ENCODE assay signal across 8 cellular contexts in the genomic region with DNA sequence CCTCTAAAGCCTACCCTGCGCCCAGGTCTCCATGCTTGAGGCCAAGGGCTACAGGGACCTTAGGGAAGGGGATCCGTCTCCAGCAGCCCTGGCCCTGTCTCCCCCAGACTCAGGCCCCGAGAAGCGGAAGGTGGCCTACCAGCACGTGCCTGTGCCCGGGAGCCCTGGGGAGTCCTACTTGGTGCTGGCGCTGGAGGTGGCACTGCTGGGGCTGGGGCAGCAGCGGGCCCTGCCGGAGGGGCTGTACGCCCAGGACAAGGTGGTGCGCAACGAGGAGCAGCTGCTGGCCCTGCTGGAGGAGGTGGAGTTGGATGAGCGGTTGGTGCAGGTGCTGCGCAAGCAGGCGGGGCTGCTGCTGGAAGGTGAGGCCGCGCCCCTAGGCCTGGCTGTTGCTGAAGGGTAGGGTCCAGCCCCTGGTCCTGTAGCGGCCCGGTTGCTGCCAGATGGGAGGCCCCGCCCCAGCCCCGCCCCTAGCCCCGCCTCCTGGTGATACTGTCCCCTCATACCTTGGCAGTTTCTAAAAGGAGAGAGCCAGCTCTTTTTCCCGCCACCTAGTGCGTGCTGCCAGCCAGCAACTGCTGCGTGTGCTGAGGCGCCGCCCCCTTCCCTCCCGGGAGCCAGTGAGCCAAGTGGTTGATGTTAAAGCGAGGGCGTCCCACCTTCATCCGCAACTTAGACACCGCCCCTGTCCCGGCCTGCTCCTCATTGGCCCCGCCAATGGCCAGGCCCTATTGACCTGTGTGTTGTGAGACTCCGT. TPM values are rescaled to one million over a fixed set of nuclear protein-coding genes. Genes with fewer than 3 reads are reported as not detected.
A peak's percentile ranks its signal among the peaks of the same experiment; 100 is the strongest.
DNase-seq lines count a peak whose midpoint lies in the region; ATAC-seq, FAIRE-seq and TF ChIP-seq lines count a peak whose summit lies in the region.

No MANE protein-coding gene starts in this region.

- H4K8ac ChIP-seq in H1 (ENCODE audit: extremely low read depth, insufficient read depth, low read length) (peak overlapping the region; percentile 91; the same call in 1 of the 2 replicates), neuronal stem cell (ENCODE audit: low read depth, low read length) (no peak overlapping the region)

- no peak overlapping the region for H3K4me3 Mint-ChIP-seq in osteocyte (ENCODE audit: unreplicated experiment)

- TF ChIP-seq POLR2A in H1 (IDR thresholded peaks at IDR 0.05; ENCODE audit: control extremely low read depth in 1 of 2, low read depth in 2 of 2, low read length in 2 of 2) = peak; percentile 69 to 75

- H2AK5ac ChIP-seq in H1 (ENCODE audit: low read depth, low read length) = 0 out of 2 replicates have a peak overlapping the region, but pooled peaks have one; percentile 39
- peak overlapping the region; percentile 7 for H2AK5ac ChIP-seq in neuronal stem cell (ENCODE audit: low read depth, low read length)

- intact Hi-C loops in sciatic nerve (cut with DNase I) = no loop called here

- no peak overlapping the region for H3K27ac Mint-ChIP-seq in osteocyte (ENCODE audit: unreplicated experiment)

- H3K9me3 ChIP-seq in H1 (ENCODE audit: insufficient read depth in 2 of 2, low read depth in 1 of 2, low read length in 1 of 2) (no peaks in the 10 kb centered on the region), neuronal stem cell (replicated peaks in 1 of 2; ENCODE audit: control insufficient read depth in 2 of 2, insufficient read depth in 1 of 2, low read depth in 1 of 2, low read length in 2 of 2) (no peaks in the 10 kb centered on the region)

- no peaks in the 10 kb centered on the region for H3K27me3 Mint-ChIP-seq in osteocyte (ENCODE audit: unreplicated experiment)

- WGBS in H1 (ENCODE audit: extremely low coverage in 1 of 2, insufficient coverage in 1 of 2, insufficient read length in 1 of 2, insufficient replicate concordance in 2 of 2, low coverage in 1 of 2, low lambda C conversion rate in 2 of 2, missing lambda C conversion rate in 1 of 2), 2 experiments = 3% methylated on average over 30 of the region's 35 CpGs; no CpG with 5 or more reads in 1 of the 2 experiments
- WGBS in neuronal stem cell (ENCODE audit: extremely low coverage in 2 of 2, insufficient read length in 2 of 2, insufficient replicate concordance in 1 of 2), 2 donors = no CpG with 5 or more reads among the region's 35 CpGs

- no peak overlapping the region for H2BK120ac ChIP-seq in H1 (replicated peaks; ENCODE audit: low read depth, low read length)
- no peak overlapping the region for H2BK120ac ChIP-seq in neuronal stem cell (ENCODE audit: low read depth, low read length)

- H3K56ac ChIP-seq in H1 (replicated peaks; ENCODE audit: insufficient read length, low read depth, low read length) = peak overlapping the region; percentile 84

- peak; percentile 80 for FAIRE-seq in H1 (lab: Jason Lieb, UNC)

- H3K27ac ChIP-seq in H1 (ENCODE audit: low read depth, low read length) = peak overlapping the region; percentile 93
- peak overlapping the region; percentile 64 for H3K27ac ChIP-seq in neuronal stem cell (replicated peaks; ENCODE audit: low read length)

- H3K79me2 ChIP-seq in H1 (ENCODE audit: control insufficient read depth in 1 of 2, insufficient read depth in 2 of 2, low read length in 2 of 2) = no peaks in the 10 kb centered on the region

- peaks cover 3% of the 10 kb centered on the region for H3K4me1 Mint-ChIP-seq in osteocyte (ENCODE audit: unreplicated experiment)

- peaks cover 0 to 2% of the 10 kb centered on the region in 2 experiments for H4K20me1 ChIP-seq in H1 (replicated peaks in 1 of 2; ENCODE audit: control insufficient read depth in 1 of 2, insufficient read depth in 2 of 2, low read length in 2 of 2)

- H3K18ac ChIP-seq in H1 (ENCODE audit: extremely low read depth, low read length) (peak overlapping the region; percentile 52), neuronal stem cell (ENCODE audit: low read length) (peak overlapping the region; percentile 95)

- H3K4ac ChIP-seq in H1 (replicated peaks; ENCODE audit: insufficient read length, low read depth, low read length) (peak overlapping the region; percentile 60), neuronal stem cell (ENCODE audit: low read length) (no peak overlapping the region)

- H4K5ac ChIP-seq in H1 (ENCODE audit: insufficient read length, low read depth, low read length) = peak overlapping the region; percentile 89

- H3K36me3 Mint-ChIP-seq in osteocyte (ENCODE audit: unreplicated experiment) = peaks cover 18% of the 10 kb centered on the region

- peak overlapping the region; percentile 88 for H4K91ac ChIP-seq in H1 (replicated peaks; ENCODE audit: insufficient read length, low read length)
- H4K91ac ChIP-seq in neuronal stem cell (ENCODE audit: low read depth, low read length, poor library complexity) = no peak overlapping the region

- H3K14ac ChIP-seq in H1 (ENCODE audit: insufficient read length) (no peak overlapping the region), neuronal stem cell (ENCODE audit: low read length) (no peak overlapping the region)

- H2BK5ac ChIP-seq in H1 (ENCODE audit: low read depth, low read length) (peak overlapping the region; percentile 52), neuronal stem cell (ENCODE audit: low read length) (no peak overlapping the region)

- H2BK20ac ChIP-seq in H1 (ENCODE audit: low read length) = no peak overlapping the region

- H3K27me3 ChIP-seq in H1 (replicated peaks in 1 of 4; ENCODE audit: control insufficient read depth in 3 of 4, extremely low read depth in 1 of 4, insufficient read depth in 3 of 4, low read length in 3 of 4) (no peaks in the 10 kb centered on the region), neuronal stem cell (ENCODE audit: control insufficient read depth in 3 of 3, insufficient read depth in 3 of 3, low read depth in 1 of 3, low read length in 3 of 3) (no peaks in the 10 kb centered on the region)

- ATAC-seq in GM19043 (IDR thresholded peaks at IDR 0.05; ENCODE audit: low read depth, unreplicated experiment) (peak; percentile 48), sciatic nerve (no peak)

- H2AFZ ChIP-seq in H1 (ENCODE audit: low read length) = peak overlapping the region; percentile 38; the same call in 1 of the 2 replicates
- H2AFZ ChIP-seq in neuronal stem cell (ENCODE audit: low read length) = no peak overlapping the region

- peak; percentile 82 for DNase-seq in NCI-H2227 (lab: John Stamatoyannopoulos, UW; ENCODE audit: unreplicated experiment)
- peak; percentile 93 to 98 for DNase-seq in H1 (ENCODE audit: low read depth in 1 of 2, low spot score in 2 of 2)
- DNase-seq in neuronal stem cell (ENCODE audit: low spot score) = no peak
- DNase-seq in osteocyte (ENCODE audit: extremely low spot score, unreplicated experiment) = no peak
- no peak for DNase-seq in HuH-7.5 (ENCODE audit: low spot score)
- DNase-seq in sciatic nerve (ENCODE audit: low spot score) = no peak
- no peak for DNase-seq in NCI-H524 treated with DMSO at 0.1 percent for 48 hours (lab: John Stamatoyannopoulos, UW)

- H3K4me2 ChIP-seq in H1 (ENCODE audit: insufficient read depth in 1 of 2, low read depth in 2 of 2, low read length in 2 of 2) = peak overlapping the region; percentile 70 to 100
- peak overlapping the region; percentile 71 for H3K4me2 ChIP-seq in neuronal stem cell (ENCODE audit: insufficient read depth, low read length, poor library complexity, severe bottlenecking)

- H3K36me3 ChIP-seq in H1 (ENCODE audit: control insufficient read depth in 2 of 4, insufficient read depth in 4 of 4, low read length in 3 of 4) (peaks cover 4 to 34% (median 13%) of the 10 kb centered on the region in 4 experiments), neuronal stem cell (replicated peaks in 1 of 2; ENCODE audit: control insufficient read depth in 2 of 2, insufficient read depth in 2 of 2, low read length in 2 of 2) (peaks cover 16 to 80% of the 10 kb centered on the region in 2 donors)

- H3K4me1 ChIP-seq in H1 (replicated peaks in 1 of 4; ENCODE audit: control insufficient read depth in 3 of 4, insufficient read depth in 4 of 4, low read length in 3 of 4) (peaks cover 0 to 5% (median 4%) of the 10 kb centered on the region in 4 experiments; a peak in 5 of 7 replicates), neuronal stem cell (ENCODE audit: control insufficient read depth in 2 of 2, insufficient read depth in 1 of 2, low read depth in 1 of 2, low read length in 2 of 2) (peaks cover 0 to 11% of the 10 kb centered on the region in 2 donors)

- H3K9me3 Mint-ChIP-seq in osteocyte (ENCODE audit: unreplicated experiment) = no peaks in the 10 kb centered on the region

- CTCF ChIA-PET in H1 (lab: Charles Lee; ENCODE audit: partially characterized antibody) = interaction anchor here (0.7 to 3.8 kb wide), 13 partner anchors 8 to 267 kb away, joined by 3 to 20 read pairs (median 4); no protein-coding TSS in a partner anchor

- peaks cover 7% of the 10 kb centered on the region; the same call in 1 of the 2 replicates for H3K23me2 ChIP-seq in H1 (ENCODE audit: low read depth, low read length)

- H3K4me3 ChIP-seq in H1 (ENCODE audit: extremely low read depth in 1 of 4, insufficient read depth in 2 of 4, low read depth in 3 of 4, low read length in 4 of 4) = peak overlapping the region; percentile 49 to 75 (median 58)
- peak overlapping the region in 1 of 2 donors; percentile 76 for H3K4me3 ChIP-seq in neuronal stem cell (ENCODE audit: low read length in 2 of 2)

- H3K23ac ChIP-seq in H1 (ENCODE audit: insufficient read length) (no peak overlapping the region), neuronal stem cell (ENCODE audit: low read depth, low read length, poor library complexity) (peak overlapping the region; percentile 83)

- H2BK15ac ChIP-seq in H1 (ENCODE audit: low read length) = 0 out of 2 replicates have a peak overlapping the region, but pooled peaks have one; percentile 1
- H2BK15ac ChIP-seq in neuronal stem cell (ENCODE audit: low read length) = no peak overlapping the region

- TF ChIP-seq RAD21 in H1 (IDR thresholded peaks at IDR 0.05 in 1 of 2, conservative IDR thresholded peaks at IDR 0.05 in 1 of 2; ENCODE audit: low read depth in 2 of 2, low read length in 2 of 2) = peak in 1 of 2 experiments; percentile 4; a peak in 1 of 4 replicates

- POLR2A ChIA-PET in H1 (lab: Charles Lee; ENCODE audit: partially characterized antibody) = interaction anchor here (0.6 to 7.7 kb wide), 16 partner anchors 9 to 44 kb away, joined by 3 to 55 read pairs (median 6); a partner anchor contains a TSS

- H3K9ac ChIP-seq in H1 (replicated peaks in 1 of 4; ENCODE audit: extremely low read depth in 1 of 4, low read depth in 3 of 4, low read length in 3 of 4) (peak overlapping the region; percentile 63 to 84 (median 72)), neuronal stem cell (ENCODE audit: low read depth, low read length, poor library complexity) (peak overlapping the region; percentile 93)

- H3K79me1 ChIP-seq in H1 (ENCODE audit: low read depth, low read length) (peaks cover 3% of the 10 kb centered on the region; the same call in 1 of the 2 replicates), neuronal stem cell (ENCODE audit: low read depth, low read length) (peaks cover 3% of the 10 kb centered on the region)

- peak in 1 of 2 experiments; percentile 64; a peak in 1 of 3 replicates for TF ChIP-seq EP300 in H1 (IDR thresholded peaks at IDR 0.05; ENCODE audit: borderline replicate concordance in 1 of 2, low read depth in 2 of 2, low read length in 2 of 2)

- H2BK12ac ChIP-seq in H1 (ENCODE audit: low read depth, low read length) (peak overlapping the region; percentile 90; the same call in 1 of the 2 replicates), neuronal stem cell (ENCODE audit: low read length) (peak overlapping the region; percentile 75)

- TF ChIP-seq CTCF in H1 (IDR thresholded peaks at IDR 0.05; ENCODE audit: control extremely low read depth in 1 of 3, insufficient read depth in 1 of 3, low read depth in 1 of 3, low read length in 3 of 3) (no peak), osteocyte (IDR thresholded peaks at IDR 0.05) (no peak)

RNA-seq across cellular contexts. Expression of a gene that starts 22.6 kb away (rescaled TPM):
- total RNA-seq in H1 (2021; fragmentation: NEBNext Ultra II Directional; extraction: Animal tissue kit (Norgen Biotek cat#: 25700)) = 31.1 and 32.7 TPM in 2 replicates
- 12.2 and 23.2 TPM in 2 replicates for polyA plus RNA-seq in H1 (2011; rRNA removed)
- polyA plus RNA-seq in H1 (2011; cell fraction: cytosol; rRNA removed) = 10.9 TPM
- 21.2 TPM for polyA plus RNA-seq in H1 (2011; cell fraction: nucleus; rRNA removed)
- polyA plus RNA-seq in H1 (2012, experiment 1 of 2) = 13.1 to 23.1 TPM (median 21.0 TPM) in 4 replicates
- 20.0 TPM for polyA plus RNA-seq in H1 (2012, experiment 2 of 2)
- 17.0 TPM for polyA plus RNA-seq in H1 (2013, experiment 1 of 2)
- polyA plus RNA-seq in H1 (2013, experiment 2 of 2) = 17.3 TPM
- 8.9 and 10.8 TPM in 2 replicates for polyA minus RNA-seq in H1 (2011; rRNA and poly(A)+ RNA removed)
- polyA minus RNA-seq in H1 (2011; cell fraction: cytosol; rRNA and poly(A)+ RNA removed) = 23.9 TPM
- polyA minus RNA-seq in H1 (2011; cell fraction: nucleus; rRNA and poly(A)+ RNA removed) = 13.5 TPM
- 16.2 TPM for polyA plus RNA-seq in neuronal stem cell (2013, experiment 1 of 2)
- polyA plus RNA-seq in neuronal stem cell (2013, experiment 2 of 2) = 16.7 TPM
- total RNA-seq in osteocyte = 14.0 and 15.1 TPM in 2 replicates
- total RNA-seq in sciatic nerve = 8.2 TPM

RNA-seq across cellular contexts. Expression of a gene that starts 43.5 kb away (rescaled TPM):
- 104 and 116 TPM in 2 replicates for total RNA-seq in H1 (2021; fragmentation: NEBNext Ultra II Directional; extraction: Animal tissue kit (Norgen Biotek cat#: 25700))
- polyA plus RNA-seq in H1 (2011; rRNA removed) = 169 and 193 TPM in 2 replicates
- 245 TPM for polyA plus RNA-seq in H1 (2011; cell fraction: cytosol; rRNA removed)
- 182 TPM for polyA plus RNA-seq in H1 (2011; cell fraction: nucleus; rRNA removed)
- 163 to 238 TPM (median 229 TPM) in 4 replicates for polyA plus RNA-seq in H1 (2012, experiment 1 of 2)
- polyA plus RNA-seq in H1 (2012, experiment 2 of 2) = 247 TPM
- 287 TPM for polyA plus RNA-seq in H1 (2013, experiment 1 of 2)
- polyA plus RNA-seq in H1 (2013, experiment 2 of 2) = 294 TPM
- 41.1 and 45.8 TPM in 2 replicates for polyA minus RNA-seq in H1 (2011; rRNA and poly(A)+ RNA removed)
- polyA minus RNA-seq in H1 (2011; cell fraction: cytosol; rRNA and poly(A)+ RNA removed) = 65.8 TPM
- 48.6 TPM for polyA minus RNA-seq in H1 (2011; cell fraction: nucleus; rRNA and poly(A)+ RNA removed)
- 240 TPM for polyA plus RNA-seq in neuronal stem cell (2013, experiment 1 of 2)
- 222 TPM for polyA plus RNA-seq in neuronal stem cell (2013, experiment 2 of 2)
- total RNA-seq in osteocyte (82.4 and 86.6 TPM in 2 replicates), sciatic nerve (63.0 TPM)

RNA-seq across cellular contexts. Expression of a gene that starts 53.5 kb away (rescaled TPM):
- 21.7 and 24.5 TPM in 2 replicates for total RNA-seq in H1 (2021; fragmentation: NEBNext Ultra II Directional; extraction: Animal tissue kit (Norgen Biotek cat#: 25700))
- 29.5 and 44.6 TPM in 2 replicates for polyA plus RNA-seq in H1 (2011; rRNA removed)
- 35.0 TPM for polyA plus RNA-seq in H1 (2011; cell fraction: cytosol; rRNA removed)
- polyA plus RNA-seq in H1 (2011; cell fraction: nucleus; rRNA removed) = 91.3 TPM
- 14.6 to 20.0 TPM (median 18.0 TPM) in 4 replicates for polyA plus RNA-seq in H1 (2012, experiment 1 of 2)
- 21.8 TPM for polyA plus RNA-seq in H1 (2012, experiment 2 of 2)
- polyA plus RNA-seq in H1 (2013, experiment 1 of 2) = 21.4 TPM
- 20.1 TPM for polyA plus RNA-seq in H1 (2013, experiment 2 of 2)
- 14.9 and 18.8 TPM in 2 replicates for polyA minus RNA-seq in H1 (2011; rRNA and poly(A)+ RNA removed)
- polyA minus RNA-seq in H1 (2011; cell fraction: cytosol; rRNA and poly(A)+ RNA removed) = 22.0 TPM
- polyA minus RNA-seq in H1 (2011; cell fraction: nucleus; rRNA and poly(A)+ RNA removed) = 18.2 TPM
- 16.3 TPM for polyA plus RNA-seq in neuronal stem cell (2013, experiment 1 of 2)
- 17.0 TPM for polyA plus RNA-seq in neuronal stem cell (2013, experiment 2 of 2)
- total RNA-seq in osteocyte (18.6 and 22.5 TPM in 2 replicates), sciatic nerve (39.9 TPM)

RNA-seq across cellular contexts. Expression of a gene that starts 59.1 kb away (rescaled TPM):
- not detected in 2 replicates for total RNA-seq in H1 (2021; fragmentation: NEBNext Ultra II Directional; extraction: Animal tissue kit (Norgen Biotek cat#: 25700))
- polyA plus RNA-seq in H1 (2011; rRNA removed) = 0.14 and 0.62 TPM in 2 replicates
- polyA plus RNA-seq in H1 (2011; cell fraction: cytosol; rRNA removed) = not detected
- not detected for polyA plus RNA-seq in H1 (2011; cell fraction: nucleus; rRNA removed)
- polyA plus RNA-seq in H1 (2012, experiment 1 of 2) = 0.69 to 0.83 TPM in 2 of 4 replicates, not detected in the others
- polyA plus RNA-seq in H1 (2012, experiment 2 of 2) = not detected
- 1.2 TPM for polyA plus RNA-seq in H1 (2013, experiment 1 of 2)
- 1.3 TPM for polyA plus RNA-seq in H1 (2013, experiment 2 of 2)
- not detected in 2 replicates for polyA minus RNA-seq in H1 (2011; rRNA and poly(A)+ RNA removed)
- polyA minus RNA-seq in H1 (2011; cell fraction: cytosol; rRNA and poly(A)+ RNA removed) = not detected
- not detected for polyA minus RNA-seq in H1 (2011; cell fraction: nucleus; rRNA and poly(A)+ RNA removed)
- 0.08 TPM for polyA plus RNA-seq in neuronal stem cell (2013, experiment 1 of 2)
- not detected for polyA plus RNA-seq in neuronal stem cell (2013, experiment 2 of 2)
- total RNA-seq in osteocyte (1.1 and 3.5 TPM in 2 replicates), sciatic nerve (1.4 TPM)

Comparison
In these comparisons a context has a peak if more than half of its experiments do, and no peak if none do; other contexts are left out.
1. DNase-seq: peak in NCI-H2227 (single experiment) and H1 (2 of 2); none in neuronal stem cell (single experiment), osteocyte (single experiment), HuH-7.5 (single experiment), sciatic nerve (single experiment) and NCI-H524 treated with DMSO at 0.1 percent for 48 hours (single experiment).